Comparison of ENCODE assay signal across 22 cellular contexts in the genomic region with DNA sequence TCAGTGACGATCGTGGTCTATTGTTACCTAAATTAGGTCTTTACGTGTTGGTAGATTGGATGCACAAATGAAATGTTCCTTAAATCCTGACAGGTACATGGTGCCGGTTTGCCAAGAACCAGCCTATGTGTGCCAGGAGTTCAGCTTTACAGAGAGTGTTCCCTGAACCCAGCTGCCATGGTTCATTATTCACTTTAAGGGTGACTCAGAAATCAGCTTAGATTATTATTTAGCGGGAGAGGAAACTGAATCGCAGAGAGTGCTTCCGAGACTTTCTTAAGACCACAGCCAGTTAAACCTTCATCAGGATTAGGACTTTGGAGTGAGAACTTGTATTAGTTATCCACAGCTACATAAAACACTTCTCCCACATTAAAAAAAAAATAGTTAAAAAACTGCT.
"Had no signal": no experiment of that assay in that cellular context is flagged by ENCODE, and none has a peak within 500 bp of the region (broad histone marks: within the 10 kb centered on the region; RNA-seq: fewer than 3 reads in every experiment).

No MANE protein-coding gene starts in this region.

- H3K9me3 Mint-ChIP-seq: neural crest cell had no signal

- H3K4me1 Mint-ChIP-seq: T-cell had no signal

- DNase-seq: activated CD4-positive, alpha-beta T cell treated with anti-CD3 and anti-CD28 coated beads for 1 hour; activated gamma-delta T cell treated with Interleukin-2 at 50 U/mL for 16 hours; activated T-cell treated with anti-CD3 and anti-CD28 coated beads, Interleukin-2, amount 50 U/mL, for 1 hour; central memory CD4-positive, alpha-beta T cell; dorsolateral prefrontal cortex; effector memory CD8-positive, alpha-beta T cell; heart right ventricle; kidney; lower lobe of right lung; naive B cell; occipital lobe; stimulated activated CD4-positive, alpha-beta T cell treated with anti-CD3 and anti-CD28 coated beads, Interleukin-2, amount 100 ng/mL, for 48 hours; stimulated activated naive CD4-positive, alpha-beta T cell treated with Interleukin-2 at 50 U/mL for 16 hours; T-cell; upper lobe of left lung; WERI-Rb-1 had no signal

- H3K27ac ChIP-seq: ascending aorta, dorsolateral prefrontal cortex, heart right ventricle, lower lobe of right lung, thoracic aorta, upper lobe of left lung, WERI-Rb-1 had no signal

- H3K4me3 Mint-ChIP-seq: effector memory CD8-positive, alpha-beta T cell; naive B cell; neural crest cell; T-cell had no signal

- H3K27ac Mint-ChIP-seq: activated naive CD4-positive, alpha-beta T cell treated with anti-CD3 and anti-CD28 coated beads, Interleukin-2, amount 50 U/mL, for 72 hours; effector memory CD8-positive, alpha-beta T cell; T-cell had no signal

- H3K36me3 Mint-ChIP-seq: naive B cell, T-cell had no signal

- ATAC-seq: activated naive CD4-positive, alpha-beta T cell treated with anti-CD3 and anti-CD28 coated beads, Interleukin-2, amount 50 U/mL, for 72 hours; effector memory CD8-positive, alpha-beta T cell; heart right ventricle; left lobe of liver; lower lobe of right lung; sciatic nerve; T-cell had no signal

- H3K4me3 ChIP-seq: ascending aorta, dorsolateral prefrontal cortex, heart right ventricle, lower lobe of right lung, thoracic aorta, upper lobe of left lung had no signal
